8 cellular contexts compared by ENCODE assay signal in genomic region chr19:4369888-4370260, GRCh38. TPM values are rescaled to one million over a fixed set of nuclear protein-coding genes. Genes with fewer than 3 reads are reported as not detected.
DNase-seq lines count a peak whose midpoint lies in the region; TF ChIP-seq lines count a peak whose summit lies in the region.

No MANE protein-coding gene starts in this region.

- POLR2A ChIA-PET in HEK293 (lab: Yijun Ruan, JAX), result interaction anchor here (1.4 kb wide), 1 partner anchor 27 kb away, joined by 6 read pairs; the partner anchor contains the start of gene MPND

- no peak overlapping the region for H2AFZ ChIP-seq in OCI-LY1 (ENCODE audit: low read length)

- CTCF ChIA-PET in HEK293 (lab: Yijun Ruan, JAX), result interaction anchor here (0.9 to 4.7 kb wide), 3 partner anchors 27 to 103 kb away, joined by 3 to 14 read pairs (median 3); partner anchors contain the start of gene SH3GL1

- H3K4me3 ChIP-seq in HEK293 (ENCODE audit: low read depth, low read length), result no peak overlapping the region
- peak overlapping the region; percentile 42 for H3K4me3 ChIP-seq in OCI-LY1 (ENCODE audit: low read depth, low read length, poor library complexity, severe bottlenecking)
- H3K4me3 ChIP-seq in foreskin fibroblast (ENCODE audit: low read depth in 1 of 2, low read length in 2 of 2), result no peak overlapping the region
- H3K4me3 ChIP-seq in transverse colon, result peak overlapping the region in 2 of 4 donors; percentile 17 to 27

- WGBS in transverse colon (ENCODE audit: low coverage in 1 of 2), 2 donors, result 28% methylated on average over 11 of the region's 21 CpGs; no CpG with 5 or more reads in 1 of the 2 donors

- no peaks in the 10 kb centered on the region for H3F3A ChIP-seq in OCI-LY1 (ENCODE audit: insufficient read depth, low read length)

- in situ Hi-C loops in transverse colon (cut with MboI; ENCODE audit: low pct_ligation_motif_present in 1 of 4, low pct_unique_long_range_greater_than_20kb in 1 of 4, low sequenced_read_pairs in 3 of 4), result loop anchor here in 1 of 4 donors (25.0 kb wide), 1 partner anchor 108 kb away; no protein-coding TSS in a partner anchor

- no peaks in the 10 kb centered on the region for H3K27me3 ChIP-seq in OCI-LY1 (ENCODE audit: insufficient read depth, low read length)
- no peaks in the 10 kb centered on the region for H3K27me3 ChIP-seq in transverse colon

- H3K9me3 ChIP-seq in HEK293 (ENCODE audit: control insufficient read depth, insufficient read depth, low read depth, low read length), result no peaks in the 10 kb centered on the region
- no peaks in the 10 kb centered on the region for H3K9me3 ChIP-seq in OCI-LY1 (ENCODE audit: low read length)
- no peaks in the 10 kb centered on the region for H3K9me3 ChIP-seq in transverse colon

- peak overlapping the region; percentile 56; the same call in 1 of the 2 replicates for H3K9ac ChIP-seq in OCI-LY1 (ENCODE audit: low read length)

- no peak for TF ChIP-seq POLR2A in transverse colon (IDR thresholded peaks at IDR 0.05)

- H4K20me1 ChIP-seq in OCI-LY1 (ENCODE audit: insufficient read depth, low read length), result no peaks in the 10 kb centered on the region

- no peaks in the 10 kb centered on the region for H3K79me2 ChIP-seq in OCI-LY1 (ENCODE audit: insufficient read depth, low read length)

- peak overlapping the region; percentile 24; the same call in 1 of the 2 replicates for H3K27ac ChIP-seq in HEK293 (ENCODE audit: extremely low read depth, low read depth, low read length)
- H3K27ac ChIP-seq in OCI-LY1 (ENCODE audit: low read depth, low read length, poor library complexity, severe bottlenecking), result peak overlapping the region; percentile 81
- peak overlapping the region; percentile 65 to 82 (median 77) for H3K27ac ChIP-seq in transverse colon

- peak overlapping the region; percentile 67 for H3K4me2 ChIP-seq in OCI-LY1 (ENCODE audit: low read length)

- no peaks in the 10 kb centered on the region for H3K9me3 Mint-ChIP-seq in activated T-helper 2 cell treated with anti-CD3 and anti-CD28 coated beads, Interferon-gamma antibody, Interleukin-2, Interleukin-4, amounts not matched to agents 10 μg/mL and 5 μg/mL and 100 μg/mL, durations not matched to agents 14 hours and 24 hours and 36 hours

- H3K4me1 ChIP-seq in HEK293 (ENCODE audit: control insufficient read depth, insufficient read depth, low read length) (0 out of 2 replicates have a peak, but pooled peaks cover 5% of the 10 kb centered on the region), OCI-LY1 (ENCODE audit: insufficient read depth, low read length, severe bottlenecking) (peaks cover 26% of the 10 kb centered on the region), transverse colon (peaks cover 44 to 62% (median 55%) of the 10 kb centered on the region in 4 donors)

- intact Hi-C loops in activated T-helper 2 cell treated with anti-CD3 and anti-CD28 coated beads, Interferon-gamma antibody, Interleukin-2, Interleukin-4, amounts not matched to agents 10 μg/mL and 5 μg/mL and 100 μg/mL, durations not matched to agents 14 hours and 24 hours and 36 hours (cut with micrococcal nuclease), result loop anchor here (1.0 to 5.0 kb wide), 4 partner anchors 9 to 352 kb away; partner anchors contain the start of genes DPP9, MPND and SH3GL1
- intact Hi-C loops in transverse colon (cut with DNase I; ENCODE audit: low total_unique reads), result loop anchor here (2.0 kb wide), 1 partner anchor 31 kb away; the partner anchor contains the start of gene SH3GL1

- H3K27ac Mint-ChIP-seq in activated T-helper 2 cell treated with anti-CD3 and anti-CD28 coated beads, Interferon-gamma antibody, Interleukin-2, Interleukin-4, amounts not matched to agents 10 μg/mL and 5 μg/mL and 100 μg/mL, durations not matched to agents 14 hours and 24 hours and 36 hours, result peak overlapping the region; percentile 82

- H3K36me3 Mint-ChIP-seq in activated T-helper 2 cell treated with anti-CD3 and anti-CD28 coated beads, Interferon-gamma antibody, Interleukin-2, Interleukin-4, amounts not matched to agents 10 μg/mL and 5 μg/mL and 100 μg/mL, durations not matched to agents 14 hours and 24 hours and 36 hours (ENCODE audit: low read depth), result peaks cover 11% of the 10 kb centered on the region

- no peaks in the 10 kb centered on the region for H3K9me2 ChIP-seq in OCI-LY1 (ENCODE audit: low read depth, low read length)

- peak overlapping the region; percentile 66 for H3K4me3 Mint-ChIP-seq in activated T-helper 2 cell treated with anti-CD3 and anti-CD28 coated beads, Interferon-gamma antibody, Interleukin-2, Interleukin-4, amounts not matched to agents 10 μg/mL and 5 μg/mL and 100 μg/mL, durations not matched to agents 14 hours and 24 hours and 36 hours (ENCODE audit: low read depth)

- peak; percentile 45 for TF ChIP-seq CTCF in HEK293 (tag by site-specific recombination; IDR thresholded peaks at IDR 0.05)
- TF ChIP-seq CTCF in OCI-LY1 (IDR thresholded peaks at IDR 0.05; ENCODE audit: low read length), result peak; percentile 75
- peak; percentile 37 for TF ChIP-seq CTCF in foreskin fibroblast (IDR thresholded peaks at IDR 0.05; ENCODE audit: low read depth, low read length)
- peak; percentile 9 to 36 (median 25) for TF ChIP-seq CTCF in transverse colon (IDR thresholded peaks at IDR 0.05)

- H3K27me3 Mint-ChIP-seq in activated T-helper 2 cell treated with anti-CD3 and anti-CD28 coated beads, Interferon-gamma antibody, Interleukin-2, Interleukin-4, amounts not matched to agents 10 μg/mL and 5 μg/mL and 100 μg/mL, durations not matched to agents 14 hours and 24 hours and 36 hours (ENCODE audit: low read depth), result no peaks in the 10 kb centered on the region

- DNase-seq in ELF-1 (ENCODE audit: low read depth, low spot score), result peak; percentile 53
- peak; percentile 69 for DNase-seq in activated T-helper 2 cell treated with anti-CD3 and anti-CD28 coated beads, Interferon-gamma antibody, Interleukin-2, Interleukin-4, amounts not matched to agents 10 μg/mL and 5 μg/mL and 100 μg/mL, durations not matched to agents 14 hours and 24 hours and 36 hours (ENCODE audit: low spot score)
- DNase-seq in foreskin fibroblast, result peak in 1 of 2 donors; percentile 61
- DNase-seq in pons (ENCODE audit: low spot score), result peak; percentile 67
- peak; percentile 76 for DNase-seq in transverse colon
- DNase-seq in NCI-H2107 (lab: John Stamatoyannopoulos, UW), result no peak

- peaks cover 3 to 31% of the 10 kb centered on the region in 2 experiments; a peak in 2 of 3 replicates for H3K36me3 ChIP-seq in HEK293 (ENCODE audit: control insufficient read depth in 2 of 2, insufficient read depth in 1 of 2, low read length in 2 of 2)
- H3K36me3 ChIP-seq in OCI-LY1 (ENCODE audit: insufficient read depth, low read length), result peaks cover 11% of the 10 kb centered on the region
- no peaks in the 10 kb centered on the region for H3K36me3 ChIP-seq in transverse colon

- no peak for TF ChIP-seq EP300 in transverse colon (IDR thresholded peaks at IDR 0.05; ENCODE audit: low read depth)

- H3K4me1 Mint-ChIP-seq in activated T-helper 2 cell treated with anti-CD3 and anti-CD28 coated beads, Interferon-gamma antibody, Interleukin-2, Interleukin-4, amounts not matched to agents 10 μg/mL and 5 μg/mL and 100 μg/mL, durations not matched to agents 14 hours and 24 hours and 36 hours (ENCODE audit: low read depth), result peaks cover 34% of the 10 kb centered on the region

TF ChIP-seq in HEK293, 187 proteins besides CTCF, POLR2A, EP300 and RAD21 (continues in another document):
- TF ChIP-seq ZNF48 (tag by site-specific recombination; IDR thresholded peaks at IDR 0.05), result no peak
- TF ChIP-seq ZNF18 (tag by site-specific recombination; IDR thresholded peaks at IDR 0.05), result no peak
- TF ChIP-seq ZNF169 (tag by site-specific recombination; IDR thresholded peaks at IDR 0.05), result no peak
- no peak for TF ChIP-seq ZNF184 (tag by site-specific recombination; IDR thresholded peaks at IDR 0.05)
- TF ChIP-seq ZNF513 (tag by site-specific recombination; IDR thresholded peaks at IDR 0.05), result no peak

RNA-seq across cellular contexts. Expression of gene MPND, which starts 26.5 kb away (rescaled TPM):
- 19.3 and 20.2 TPM in 2 replicates for total RNA-seq in activated T-helper 2 cell treated with anti-CD3 and anti-CD28 coated beads, Interferon-gamma antibody, Interleukin-2, Interleukin-4, amounts not matched to agents 10 μg/mL and 5 μg/mL and 100 μg/mL, durations not matched to agents 14 hours and 24 hours and 36 hours
- total RNA-seq in transverse colon, result 10 to 100 TPM; 16.5 to 96.5 (median 33.7) TPM

RNA-seq across cellular contexts. Expression of gene SH3GL1, which starts 30.5 kb away (rescaled TPM):
- 49.2 and 56.3 TPM in 2 replicates for total RNA-seq in activated T-helper 2 cell treated with anti-CD3 and anti-CD28 coated beads, Interferon-gamma antibody, Interleukin-2, Interleukin-4, amounts not matched to agents 10 μg/mL and 5 μg/mL and 100 μg/mL, durations not matched to agents 14 hours and 24 hours and 36 hours
- total RNA-seq in transverse colon, result 10 to 100 TPM; 16.5 to 63.2 (median 34.2) TPM

RNA-seq across cellular contexts. Expression of gene STAP2, which starts 31.2 kb away (rescaled TPM):
- total RNA-seq in activated T-helper 2 cell treated with anti-CD3 and anti-CD28 coated beads, Interferon-gamma antibody, Interleukin-2, Interleukin-4, amounts not matched to agents 10 μg/mL and 5 μg/mL and 100 μg/mL, durations not matched to agents 14 hours and 24 hours and 36 hours, result 15.4 and 17.1 TPM in 2 replicates
- total RNA-seq in transverse colon, result 100 to 1,000 TPM; 146 to 680 (median 245) TPM

RNA-seq across cellular contexts. Expression of gene CHAF1A, which starts 32.6 kb away (rescaled TPM):
- total RNA-seq in activated T-helper 2 cell treated with anti-CD3 and anti-CD28 coated beads, Interferon-gamma antibody, Interleukin-2, Interleukin-4, amounts not matched to agents 10 μg/mL and 5 μg/mL and 100 μg/mL, durations not matched to agents 14 hours and 24 hours and 36 hours, result 81.9 and 87.8 TPM in 2 replicates
- total RNA-seq in transverse colon, result 10 to 100 TPM in 2 of 4 donors, 1 to 10 TPM in 2; 8.5 to 28.9 (median 11.1) TPM

Comparison
In these comparisons a context has a peak if more than half of its experiments do, and no peak if none do; other contexts are left out.
1. H3K27ac ChIP-seq: peak in every context shown above with its lines; median percentile 81 in OCI-LY1; 77 in transverse colon; 24 in HEK293.
2. CTCF ChIP-seq: peak in every context shown above with its lines; median percentile 75 in OCI-LY1; 45 in HEK293; 37 in foreskin fibroblast; 25 in transverse colon.